27 cellular contexts compared by ENCODE assay signal in genomic region chr6:126631343-126631742, GRCh38.
DNase-seq lines count a peak whose midpoint lies in the region; ATAC-seq lines count a peak whose summit lies in the region.
"Had no signal": no experiment of that assay in that cellular context is flagged by ENCODE, and none has a peak within 500 bp of the region (broad histone marks: within the 10 kb centered on the region; RNA-seq: fewer than 3 reads in every experiment).

No MANE protein-coding gene starts in this region.

- peaks cover 24% of the 10 kb centered on the region for H3K4me1 ChIP-seq in adipocyte (ENCODE audit: control insufficient read depth, insufficient read depth, low read length)
- H3K4me1 ChIP-seq: left ventricle myocardium inferior, SJSA1 had no signal

- no peak for ATAC-seq in stimulated activated naive CD8-positive, alpha-beta T cell treated with anti-CD3 and anti-CD28 coated beads, Interleukin-15, Interleukin-2, amounts not matched to agents 100 U/mL and 50 U/mL, for 24 hours
- ATAC-seq: activated CD4-positive, CD25-positive, alpha-beta regulatory T cell treated with anti-CD3 and anti-CD28 coated beads, Interleukin-2, amount 50 U/mL, for 24 hours; activated T-cell treated with anti-CD3 and anti-CD28 coated beads, Interleukin-2, amount 50 U/mL, for 72 hours; effector memory CD8-positive, alpha-beta T cell; T-helper 17 cell had no signal

- no peaks in the 10 kb centered on the region for H3K9me3 ChIP-seq in adipocyte (ENCODE audit: control insufficient read depth, low read length)
- H3K9me3 ChIP-seq: left ventricle myocardium inferior, SJSA1, tibial nerve had no signal

- H3K4me3 ChIP-seq in adipocyte (ENCODE audit: low read length) (no peak overlapping the region), skeletal muscle cell (ENCODE audit: low read depth, low read length) (no peak overlapping the region)
- H3K4me3 ChIP-seq: left ventricle myocardium inferior, SJSA1, tibial nerve had no signal

- no peaks in the 10 kb centered on the region for H3K36me3 ChIP-seq in adipocyte (ENCODE audit: control insufficient read depth, insufficient read depth, low read length, severe bottlenecking)
- H3K36me3 ChIP-seq: left ventricle myocardium inferior, SJSA1, tibial nerve had no signal

- H3K27me3 ChIP-seq in adipocyte (replicated peaks; ENCODE audit: control insufficient read depth, insufficient read depth, low read length), result no peaks in the 10 kb centered on the region
- H3K27me3 ChIP-seq: SJSA1, tibial nerve had no signal

- peak; percentile 22 for DNase-seq in GM03348 (ENCODE audit: low spot score)
- DNase-seq in adipocyte (ENCODE audit: low read depth), result peak; percentile 38
- peak; percentile 9 for DNase-seq in fibroblast of the conjunctiva (ENCODE audit: low read depth)
- DNase-seq in skeletal muscle cell (ENCODE audit: low read depth), result peak; percentile 73
- no peak for DNase-seq in stimulated activated naive CD8-positive, alpha-beta T cell treated with anti-CD3 and anti-CD28 coated beads, Interleukin-15, Interleukin-2, amounts not matched to agents 100 U/mL and 50 U/mL, for 24 hours
- DNase-seq in NCI-H226, result no peak
- DNase-seq in activated effector memory CD4-positive, alpha-beta T cell treated with Interleukin-2 at 50 U/mL for 16 hours, result no peak
- DNase-seq in iPS-NIHi11 (ENCODE audit: low spot score), result no peak
- DNase-seq: activated CD4-positive, alpha-beta T cell treated with anti-CD3 and anti-CD28 coated beads, Interleukin-2, amount 50 U/mL, for 48 hours; activated naive CD4-positive, alpha-beta T cell; activated T-cell treated with anti-CD3 and anti-CD28 coated beads, Interleukin-2, amount 50 U/mL, for 72 hours; C1 segment of cervical spinal cord; COR-L47; DMS53; effector memory CD8-positive, alpha-beta T cell; erythroblast; IMR-90; left ventricle myocardium inferior; mesendoderm; NCI-H146; RPMI8226; stimulated activated CD4-positive, alpha-beta T cell treated with anti-CD3 and anti-CD28 coated beads, Interleukin-12 subunit alpha, Interleukin-12 subunit beta, amount 100 ng/mL, for 4 hours; stimulated activated CD4-positive, alpha-beta T cell treated with anti-CD3 and anti-CD28 coated beads, Interleukin-4, amount 100 ng/mL, for 1 hour; T-helper 17 cell had no signal

- no peak overlapping the region for H3K9ac ChIP-seq in adipocyte (ENCODE audit: low read length)

Comparison
In these comparisons a context has a peak if more than half of its experiments do, and no peak if none do; other contexts are left out.
1. DNase-seq: peak in GM03348 (single experiment), adipocyte (single experiment), fibroblast of the conjunctiva (single experiment) and skeletal muscle cell (single experiment); none in stimulated activated naive CD8-positive, alpha-beta T cell treated with anti-CD3 and anti-CD28 coated beads, Interleukin-15, Interleukin-2, amounts not matched to agents 100 U/mL and 50 U/mL, for 24 hours (single experiment), NCI-H226 (single experiment), activated effector memory CD4-positive, alpha-beta T cell treated with Interleukin-2 at 50 U/mL for 16 hours (single experiment) and iPS-NIHi11 (single experiment).